14 cellular contexts compared by ENCODE assay signal in the genomic region with DNA sequence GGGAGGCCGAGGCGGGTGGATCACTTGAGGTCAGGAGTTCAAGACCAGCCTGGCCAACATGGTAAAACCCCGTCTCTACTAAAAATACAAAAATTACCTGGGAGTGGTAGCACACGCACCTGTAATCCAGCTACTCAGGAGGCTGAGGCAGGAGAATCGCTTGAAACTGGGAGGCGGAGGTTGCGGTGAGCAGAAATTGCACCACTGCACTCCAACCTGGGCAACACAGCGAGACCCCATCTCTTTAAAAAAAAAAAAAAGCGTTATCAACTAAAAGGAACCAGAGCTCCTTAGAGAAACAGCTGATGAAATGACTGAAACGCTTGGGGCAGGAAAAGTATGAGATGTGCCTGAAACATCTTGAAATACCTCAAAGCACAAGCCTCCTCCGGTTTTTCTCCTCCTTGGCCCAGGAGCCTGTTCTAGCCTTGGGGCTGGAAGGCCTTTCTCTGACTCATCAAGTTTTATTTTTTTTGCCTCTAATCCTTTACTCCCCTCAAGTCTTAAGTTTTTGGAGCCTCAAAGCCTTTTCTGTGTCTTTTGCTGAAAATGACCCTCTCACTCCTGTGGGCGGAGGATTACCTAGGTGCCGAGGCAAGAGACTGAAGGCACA. TPM values are rescaled to one million over a fixed set of nuclear protein-coding genes. Genes with fewer than 3 reads are reported as not detected.
DNase-seq lines count a peak whose midpoint lies in the region; ATAC-seq and TF ChIP-seq lines count a peak whose summit lies in the region.
"Had no signal": no experiment of that assay in that cellular context is flagged by ENCODE, and none has a peak within 500 bp of the region (broad histone marks: within the 10 kb centered on the region; RNA-seq: fewer than 3 reads in every experiment).

No MANE protein-coding gene starts in this region.

- H3K27ac Mint-ChIP-seq in dendritic cell treated with granulocyte-macrophage colony-stimulating factor and Interleukin-4, amounts not matched to agents 40 ng/mL and 50 ng/mL, for 4 days = peak overlapping the region; percentile 85
- H3K27ac Mint-ChIP-seq: activated naive CD8-positive, alpha-beta T cell had no signal

- intact Hi-C loops in dendritic cell treated with granulocyte-macrophage colony-stimulating factor and Interleukin-4, amounts not matched to agents 40 ng/mL and 50 ng/mL, for 4 days (cut with micrococcal nuclease) = no loop called here

- H3K4me1 Mint-ChIP-seq in dendritic cell treated with granulocyte-macrophage colony-stimulating factor and Interleukin-4, amounts not matched to agents 40 ng/mL and 50 ng/mL, for 4 days (ENCODE audit: low read depth) = peaks cover 82% of the 10 kb centered on the region

- no peak for TF ChIP-seq CTCF in omental fat pad (IDR thresholded peaks at IDR 0.05)
- no peak for TF ChIP-seq CTCF in GM13976 (IDR thresholded peaks at IDR 0.05; ENCODE audit: borderline replicate concordance, control extremely low read depth, extremely low read depth, insufficient read depth, missing control alignments)

- DNase-seq in AG20443 (ENCODE audit: low spot score) (peak; percentile 58), NCI-H226 (peak; percentile 89), omental fat pad (ENCODE audit: low spot score) (no peak), NCI-H1930 (lab: John Stamatoyannopoulos, UW) (no peak), GM13976 (ENCODE audit: low spot score) (no peak)
- DNase-seq in activated naive CD4-positive, alpha-beta T cell treated with anti-CD3 and anti-CD28 coated beads, Interleukin-2, amount 50 U/mL, for 16 hours = no peak
- no peak for DNase-seq in activated naive CD4-positive, alpha-beta T cell treated with Interleukin-2 at 50 U/mL for 16 hours
- DNase-seq: H7, NCI-H2081 treated with DMSO at 0.1 percent for 48 hours had no signal

- ATAC-seq in omental fat pad (ENCODE audit: low FRiP score) = peak; percentile 34
- ATAC-seq: HepG2, left lobe of liver had no signal

- no peaks in the 10 kb centered on the region for H3K9me3 Mint-ChIP-seq in dendritic cell treated with granulocyte-macrophage colony-stimulating factor and Interleukin-4, amounts not matched to agents 40 ng/mL and 50 ng/mL, for 4 days

- no peak overlapping the region for H3K4me3 Mint-ChIP-seq in dendritic cell treated with granulocyte-macrophage colony-stimulating factor and Interleukin-4, amounts not matched to agents 40 ng/mL and 50 ng/mL, for 4 days
- H3K4me3 Mint-ChIP-seq: activated naive CD8-positive, alpha-beta T cell had no signal

- in situ Hi-C loops in GM13976 (cut with MboI; ENCODE audit: low sequenced_read_pairs, unreplicated experiment) = no loop called here

- H3K27me3 Mint-ChIP-seq in dendritic cell treated with granulocyte-macrophage colony-stimulating factor and Interleukin-4, amounts not matched to agents 40 ng/mL and 50 ng/mL, for 4 days = peaks cover 6% of the 10 kb centered on the region
- H3K27me3 Mint-ChIP-seq: activated naive CD8-positive, alpha-beta T cell had no signal

- peaks cover 25% of the 10 kb centered on the region for H3K36me3 Mint-ChIP-seq in dendritic cell treated with granulocyte-macrophage colony-stimulating factor and Interleukin-4, amounts not matched to agents 40 ng/mL and 50 ng/mL, for 4 days (ENCODE audit: low read depth)
- H3K36me3 Mint-ChIP-seq: activated naive CD8-positive, alpha-beta T cell had no signal

RNA-seq across cellular contexts. Expression of gene METTL27, which starts 2.6 kb away (rescaled TPM):
- total RNA-seq in omental fat pad = 1 to 10 TPM in 3 of 4 donors, not detected in 1; 2.5 to 5.7 (median 3.4) TPM

RNA-seq across cellular contexts. Expression of gene CLDN4, which starts 14.2 kb away (rescaled TPM):
- total RNA-seq in omental fat pad = under 1 TPM in 3 of 4 donors, not detected in 1; 0.19 to 0.65 (median 0.60) TPM

RNA-seq across cellular contexts. Expression of gene TMEM270, which starts 16.0 kb away (rescaled TPM):
- not detected for total RNA-seq in omental fat pad
- total RNA-seq: H7, HepG2, left lobe of liver, urinary bladder had no signal

Comparison
In these comparisons a context has a peak if more than half of its experiments do, and no peak if none do; other contexts are left out.
1. DNase-seq: peak in AG20443 (single experiment) and NCI-H226 (single experiment); none in omental fat pad (single experiment), NCI-H1930 (0 of 2), activated naive CD4-positive, alpha-beta T cell treated with anti-CD3 and anti-CD28 coated beads, Interleukin-2, amount 50 U/mL, for 16 hours (single experiment), GM13976 (single experiment) and activated naive CD4-positive, alpha-beta T cell treated with Interleukin-2 at 50 U/mL for 16 hours (single experiment).